In genomic region chr17:47203984-47204721, GRCh38 we compare ENCODE assay signal across 8 cellular contexts. TPM values are rescaled to one million over a fixed set of nuclear protein-coding genes. Genes with fewer than 3 reads are reported as not detected.
DNase-seq lines count a peak whose midpoint lies in the region; ATAC-seq and TF ChIP-seq lines count a peak whose summit lies in the region.

No MANE protein-coding gene starts in this region.

- H3K27ac ChIP-seq in right cardiac atrium (ENCODE audit: low read length) (peak overlapping the region; percentile 93), stomach smooth muscle (ENCODE audit: low read length) (peak overlapping the region; percentile 60), RWPE1 (no peak overlapping the region)

- no peaks in the 10 kb centered on the region for H3K27me3 Mint-ChIP-seq in activated CD8-positive, alpha-beta T cell treated with anti-CD3 and anti-CD28 coated beads, Interleukin-2, amount 10 ng/mL, durations not matched to agents 7 days and 5 days (ENCODE audit: low read depth)

- DNase-seq in activated CD8-positive, alpha-beta T cell treated with anti-CD3 and anti-CD28 coated beads, Interleukin-2, amount 10 ng/mL, durations not matched to agents 7 days and 5 days, result peak; percentile 76
- no peak for DNase-seq in right cardiac atrium
- DNase-seq in DMS153 treated with DMSO at 0.1 percent for 48 hours (lab: John Stamatoyannopoulos, UW; ENCODE audit: unreplicated experiment), result no peak
- no peak for DNase-seq in RWPE1 (ENCODE audit: low spot score)
- DNase-seq in NCI-H82 (lab: John Stamatoyannopoulos, UW), result no peak
- DNase-seq in SW 1271 (lab: John Stamatoyannopoulos, UW), result no peak

- CTCF ChIA-PET in activated CD8-positive, alpha-beta T cell treated with anti-CD3 and anti-CD28 coated beads, Interleukin-2, amount 10 ng/mL, durations not matched to agents 7 days and 5 days (lab: Charles Lee), result interaction anchor here (0.9 to 1.6 kb wide), 5 partner anchors 9 to 113 kb away, joined by 3 to 5 read pairs (median 4); no protein-coding TSS in a partner anchor
- CTCF ChIA-PET in RWPE1 (lab: Yijun Ruan, JAX), result no interaction called here

- H3K9ac ChIP-seq in Loucy (ENCODE audit: low read depth, low read length, poor library complexity, severe bottlenecking) (no peak overlapping the region), stomach smooth muscle (ENCODE audit: low read length in 2 of 2) (no peak overlapping the region)

- H2AFZ ChIP-seq in Loucy (ENCODE audit: low read length), result no peak overlapping the region

- H3K36me3 ChIP-seq in Loucy (ENCODE audit: insufficient read depth, low read length), result no peaks in the 10 kb centered on the region
- no peaks in the 10 kb centered on the region for H3K36me3 ChIP-seq in stomach smooth muscle (ENCODE audit: control insufficient read depth in 2 of 2, insufficient read depth in 2 of 2, low read length in 2 of 2)

- H3K4me3 ChIP-seq in Loucy (ENCODE audit: low read length, poor library complexity, severe bottlenecking) (no peak overlapping the region), right cardiac atrium (ENCODE audit: low read length) (no peak overlapping the region), stomach smooth muscle (ENCODE audit: low read length in 2 of 2) (peak overlapping the region in 1 of 2 donors; percentile 40)

- H3K9me3 Mint-ChIP-seq in activated CD8-positive, alpha-beta T cell treated with anti-CD3 and anti-CD28 coated beads, Interleukin-2, amount 10 ng/mL, durations not matched to agents 7 days and 5 days (ENCODE audit: insufficient read depth), result no peaks in the 10 kb centered on the region

- H3K27me3 ChIP-seq in Loucy (ENCODE audit: insufficient read depth, low read length, poor library complexity, severe bottlenecking) (no peaks in the 10 kb centered on the region), right cardiac atrium (ENCODE audit: control insufficient read depth, insufficient read depth) (no peaks in the 10 kb centered on the region), stomach smooth muscle (ENCODE audit: control insufficient read depth in 1 of 2, insufficient read depth in 2 of 2, low read length in 2 of 2) (no peaks in the 10 kb centered on the region)

- H3K79me2 ChIP-seq in Loucy (ENCODE audit: insufficient read depth, low read length), result no peaks in the 10 kb centered on the region

- peaks cover 61% of the 10 kb centered on the region for H3K4me1 Mint-ChIP-seq in activated CD8-positive, alpha-beta T cell treated with anti-CD3 and anti-CD28 coated beads, Interleukin-2, amount 10 ng/mL, durations not matched to agents 7 days and 5 days (ENCODE audit: low read depth)

- POLR2A ChIA-PET in activated CD8-positive, alpha-beta T cell treated with anti-CD3 and anti-CD28 coated beads, Interleukin-2, amount 10 ng/mL, durations not matched to agents 7 days and 5 days (lab: Charles Lee), result interaction anchor here (0.8 to 3.3 kb wide), 6 partner anchors 15 to 432 kb away, joined by 3 to 19 read pairs (median 4); partner anchors contain the start of gene CDC27
- POLR2A ChIA-PET in RWPE1 (lab: Yijun Ruan, JAX; ENCODE audit: low non-redundant PET), result no interaction called here

- WGBS in right cardiac atrium, result 74% methylated on average over 6 of the region's 6 CpGs

- H3K4me1 ChIP-seq in Loucy (ENCODE audit: insufficient read depth, low read length, poor library complexity, severe bottlenecking) (peaks cover 28% of the 10 kb centered on the region), right cardiac atrium (ENCODE audit: control insufficient read depth, insufficient read depth, low read length) (peaks cover 12% of the 10 kb centered on the region), stomach smooth muscle (ENCODE audit: control insufficient read depth, insufficient read depth, low read length) (peaks cover 22% of the 10 kb centered on the region)

- ATAC-seq in activated CD8-positive, alpha-beta T cell treated with anti-CD3 and anti-CD28 coated beads, Interleukin-2, amount 10 ng/mL, durations not matched to agents 7 days and 5 days, result peak; percentile 62
- no peak for ATAC-seq in right cardiac atrium

- H3K4me2 ChIP-seq in Loucy (ENCODE audit: low read depth, low read length, poor library complexity, severe bottlenecking), result peak overlapping the region; percentile 33

- H3F3A ChIP-seq in Loucy (ENCODE audit: low read depth), result no peaks in the 10 kb centered on the region

- TF ChIP-seq CTCF in Loucy (conservative IDR thresholded peaks at IDR 0.05; ENCODE audit: low read length), result no peak
- TF ChIP-seq CTCF in RWPE1 (conservative IDR thresholded peaks at IDR 0.05; ENCODE audit: low read depth), result no peak

- peak overlapping the region; percentile 89 for H3K27ac Mint-ChIP-seq in activated CD8-positive, alpha-beta T cell treated with anti-CD3 and anti-CD28 coated beads, Interleukin-2, amount 10 ng/mL, durations not matched to agents 7 days and 5 days

- no peaks in the 10 kb centered on the region for H3K9me2 ChIP-seq in Loucy (replicated peaks; ENCODE audit: low read depth, low read length)

- intact Hi-C loops in right cardiac atrium (cut with DNase I), result no loop called here

- peaks cover 4% of the 10 kb centered on the region for H3K36me3 Mint-ChIP-seq in activated CD8-positive, alpha-beta T cell treated with anti-CD3 and anti-CD28 coated beads, Interleukin-2, amount 10 ng/mL, durations not matched to agents 7 days and 5 days (ENCODE audit: low read depth)

- H3K9me3 ChIP-seq in Loucy (ENCODE audit: insufficient read depth, low read depth, low read length) (no peaks in the 10 kb centered on the region), right cardiac atrium (ENCODE audit: control insufficient read depth, low read length) (no peaks in the 10 kb centered on the region), stomach smooth muscle (ENCODE audit: control insufficient read depth in 2 of 2, low read length in 2 of 2) (no peaks in the 10 kb centered on the region)

- peak overlapping the region; percentile 66 for H3K4me3 Mint-ChIP-seq in activated CD8-positive, alpha-beta T cell treated with anti-CD3 and anti-CD28 coated beads, Interleukin-2, amount 10 ng/mL, durations not matched to agents 7 days and 5 days

- H4K20me1 ChIP-seq in Loucy (ENCODE audit: insufficient read depth, low read length, poor library complexity, severe bottlenecking), result no peaks in the 10 kb centered on the region

RNA-seq across cellular contexts. Expression of gene MYL4, which starts 5.0 kb away (rescaled TPM):
- total RNA-seq in activated CD8-positive, alpha-beta T cell treated with anti-CD3 and anti-CD28 coated beads, Interleukin-2, amount 10 ng/mL, durations not matched to agents 7 days and 5 days, result not detected
- 1,000 to 10,000 TPM; 3,878 to 6,276 (median 5,738) TPM for total RNA-seq in right cardiac atrium
- polyA plus RNA-seq in right cardiac atrium, result 10,368 TPM

RNA-seq across cellular contexts. Expression of gene CDC27, which starts 15.1 kb away (rescaled TPM):
- total RNA-seq in activated CD8-positive, alpha-beta T cell treated with anti-CD3 and anti-CD28 coated beads, Interleukin-2, amount 10 ng/mL, durations not matched to agents 7 days and 5 days, result 100 to 1,000 TPM; 133 to 138 TPM
- total RNA-seq in right cardiac atrium, result 10 to 100 TPM; 74.2 to 87.0 (median 82.3) TPM
- polyA plus RNA-seq in right cardiac atrium, result 15.2 TPM

RNA-seq across cellular contexts. Expression of gene ITGB3, which starts 49.5 kb away (rescaled TPM):
- total RNA-seq in activated CD8-positive, alpha-beta T cell treated with anti-CD3 and anti-CD28 coated beads, Interleukin-2, amount 10 ng/mL, durations not matched to agents 7 days and 5 days, result under 1 TPM; 0.29 to 0.73 TPM
- total RNA-seq in right cardiac atrium, result 10 to 100 TPM in 1 of 4 donors, 1 to 10 TPM in 3; 5.0 to 11.9 (median 6.5) TPM
- polyA plus RNA-seq in right cardiac atrium, result 2.3 TPM

Comparison
In these comparisons a context has a peak if more than half of its experiments do, and no peak if none do; other contexts are left out.
1. RNA of gene MYL4, which starts 5.0 kb away (total RNA-seq): 3,878 to 6,276 TPM in right cardiac atrium; not detected in activated CD8-positive, alpha-beta T cell treated with anti-CD3 and anti-CD28 coated beads, Interleukin-2, amount 10 ng/mL, durations not matched to agents 7 days and 5 days; every median in the first group is over 1,000 times any median in the second.